24 cellular contexts compared by ENCODE assay signal in genomic region chr6:137000825-137001224, GRCh38. TPM values are rescaled to one million over a fixed set of nuclear protein-coding genes. Genes with fewer than 3 reads are reported as not detected.
DNase-seq lines count a peak whose midpoint lies in the region; ATAC-seq and TF ChIP-seq lines count a peak whose summit lies in the region.
"Had no signal": no experiment of that assay in that cellular context is flagged by ENCODE, and none has a peak within 500 bp of the region (broad histone marks: within the 10 kb centered on the region; RNA-seq: fewer than 3 reads in every experiment).

No MANE protein-coding gene starts in this region.

- TF ChIP-seq CTCF in MCF 10A (IDR thresholded peaks at IDR 0.05; ENCODE audit: unreplicated experiment) (no peak), breast epithelium (IDR thresholded peaks at IDR 0.05) (no peak), WTC11 (IDR thresholded peaks at IDR 0.05) (no peak), hepatocyte (IDR thresholded peaks at IDR 0.05; ENCODE audit: poor library complexity) (no peak)

- CTCF ChIA-PET in MCF 10A (lab: Yijun Ruan, JAX) (no interaction called here), WTC11 (lab: Charles Lee) (no interaction called here)

- no peaks in the 10 kb centered on the region for H3K79me2 ChIP-seq in hepatocyte

- no peak overlapping the region for H3K4me3 Mint-ChIP-seq in MCF 10A (ENCODE audit: unreplicated experiment)
- peak overlapping the region; percentile 58 for H3K4me3 Mint-ChIP-seq in WTC11
- H3K4me3 Mint-ChIP-seq: activated CD8-positive, alpha-beta T cell treated with anti-CD3 and anti-CD28 coated beads for 36 hours; CD8-positive, alpha-beta T cell; stimulated activated naive CD8-positive, alpha-beta T cell treated with anti-CD3 and anti-CD28 coated beads, Interleukin-15, amount 100 ng/mL, for 72 hours had no signal

- TF ChIP-seq POLR2A in breast epithelium (IDR thresholded peaks at IDR 0.05): no peak

- no peak overlapping the region for H2AFZ ChIP-seq in hepatocyte

- DNase-seq in MCF 10A (ENCODE audit: unreplicated experiment): peak; percentile 25
- DNase-seq in breast epithelium (ENCODE audit: low spot score in 2 of 2): no peak
- no peak for DNase-seq in WTC11 (ENCODE audit: low spot score)
- DNase-seq in hepatocyte (ENCODE audit: low spot score): no peak
- no peak for DNase-seq in NCI-H1417 (lab: John Stamatoyannopoulos, UW)
- DNase-seq in GOT3 (lab: John Stamatoyannopoulos, UW): no peak
- DNase-seq in inferior parietal cortex (ENCODE audit: extremely low spot score): no peak
- DNase-seq in activated CD4-positive, alpha-beta T cell treated with anti-CD3 and anti-CD28 coated beads for 48 hours: no peak
- DNase-seq: 8988T; activated CD8-positive, alpha-beta T cell treated with anti-CD3 and anti-CD28 coated beads for 36 hours; adrenal gland; AML-193; CD8-positive, alpha-beta T cell; islet precursor cell; KBM-7; MV-4-11; NCI-H1694 treated with DMSO at 0.1 percent for 48 hours; NCI-H2171 treated with DMSO at 0.1 percent for 48 hours; NCI-H526; stimulated activated CD4-positive, alpha-beta T cell treated with anti-CD3 and anti-CD28 coated beads, Interleukin-2, amount 100 ng/mL, for 48 hours; stimulated activated naive CD8-positive, alpha-beta T cell treated with anti-CD3 and anti-CD28 coated beads, Interleukin-15, amount 100 ng/mL, for 72 hours; tibial artery had no signal

- POLR2A ChIA-PET in MCF 10A (lab: Yijun Ruan, JAX): no interaction called here
- POLR2A ChIA-PET in WTC11 (lab: Charles Lee): no interaction called here

- H3K4me1 Mint-ChIP-seq in MCF 10A (ENCODE audit: insufficient read depth, unreplicated experiment): peaks cover 23% of the 10 kb centered on the region
- peaks cover 44% of the 10 kb centered on the region for H3K4me1 Mint-ChIP-seq in WTC11
- H3K4me1 Mint-ChIP-seq: stimulated activated naive CD8-positive, alpha-beta T cell treated with anti-CD3 and anti-CD28 coated beads, Interleukin-15, amount 100 ng/mL, for 72 hours had no signal

- H3K27ac ChIP-seq in breast epithelium (no peak overlapping the region), hepatocyte (peak overlapping the region; percentile 49)
- H3K27ac ChIP-seq: adrenal gland, neutrophil, tibial artery had no signal

- H3K27me3 ChIP-seq in breast epithelium (no peaks in the 10 kb centered on the region), hepatocyte (no peaks in the 10 kb centered on the region)
- H3K27me3 ChIP-seq: adrenal gland had no signal

- H3K27ac Mint-ChIP-seq in MCF 10A (ENCODE audit: low read depth, unreplicated experiment) (no peak overlapping the region), WTC11 (no peak overlapping the region)
- H3K27ac Mint-ChIP-seq: activated CD8-positive, alpha-beta T cell treated with anti-CD3 and anti-CD28 coated beads for 36 hours; CD8-positive, alpha-beta T cell; stimulated activated naive CD8-positive, alpha-beta T cell treated with anti-CD3 and anti-CD28 coated beads, Interleukin-15, amount 100 ng/mL, for 72 hours had no signal

- no peak overlapping the region for H3K4me3 ChIP-seq in breast epithelium
- no peak overlapping the region for H3K4me3 ChIP-seq in hepatocyte
- H3K4me3 ChIP-seq: adrenal gland, tibial artery had no signal

- no peaks in the 10 kb centered on the region for H3K9me2 ChIP-seq in hepatocyte (replicated peaks; ENCODE audit: insufficient read depth)

- H3K4me2 ChIP-seq in hepatocyte: no peak overlapping the region

- intact Hi-C loops in MCF 10A (cut with micrococcal nuclease) (no loop called here), breast epithelium (cut with DNase I; ENCODE audit: low total_unique reads) (no loop called here)

- H3K9me3 Mint-ChIP-seq in MCF 10A (ENCODE audit: unreplicated experiment): no peaks in the 10 kb centered on the region
- 0 out of 2 replicates have a peak, but pooled peaks cover 3% of the 10 kb centered on the region for H3K9me3 Mint-ChIP-seq in WTC11
- H3K9me3 Mint-ChIP-seq: activated CD8-positive, alpha-beta T cell treated with anti-CD3 and anti-CD28 coated beads for 36 hours; CD8-positive, alpha-beta T cell; stimulated activated naive CD8-positive, alpha-beta T cell treated with anti-CD3 and anti-CD28 coated beads, Interleukin-15, amount 100 ng/mL, for 72 hours had no signal

- no peaks in the 10 kb centered on the region for H4K20me1 ChIP-seq in hepatocyte (ENCODE audit: insufficient read depth, poor library complexity, severe bottlenecking)

- no TSS peak for BruUV-seq in MCF 10A (replicated peaks; lab: Mats Ljungman, UMichigan)

- H3K36me3 Mint-ChIP-seq in MCF 10A (ENCODE audit: insufficient read depth, unreplicated experiment) (no peaks in the 10 kb centered on the region), WTC11 (no peaks in the 10 kb centered on the region)
- H3K36me3 Mint-ChIP-seq: CD8-positive, alpha-beta T cell had no signal

- 59% methylated on average over 3 of the region's 3 CpGs for WGBS in hepatocyte (ENCODE audit: low lambda C conversion rate, missing lambda C conversion rate)

- H3K4me1 ChIP-seq in breast epithelium (no peaks in the 10 kb centered on the region), hepatocyte (ENCODE audit: insufficient read depth) (no peaks in the 10 kb centered on the region)
- H3K4me1 ChIP-seq: adrenal gland, tibial artery had no signal

- no peaks in the 10 kb centered on the region for H3K27me3 Mint-ChIP-seq in MCF 10A (ENCODE audit: insufficient read depth, unreplicated experiment)
- H3K27me3 Mint-ChIP-seq in WTC11 (ENCODE audit: low read depth): peaks cover 6% of the 10 kb centered on the region

- no peak for ATAC-seq in WTC11
- ATAC-seq: activated CD8-positive, alpha-beta T cell treated with anti-CD3 and anti-CD28 coated beads for 36 hours; CD8-positive, alpha-beta T cell; Right ventricle myocardium inferior; stimulated activated naive CD8-positive, alpha-beta T cell treated with anti-CD3 and anti-CD28 coated beads, Interleukin-15, amount 100 ng/mL, for 72 hours had no signal

- H3K36me3 ChIP-seq in breast epithelium: no peaks in the 10 kb centered on the region
- no peaks in the 10 kb centered on the region for H3K36me3 ChIP-seq in hepatocyte (replicated peaks; ENCODE audit: insufficient read depth, low read depth)
- H3K36me3 ChIP-seq: adrenal gland, neutrophil had no signal

- H3K9me3 ChIP-seq in breast epithelium (no peaks in the 10 kb centered on the region), hepatocyte (ENCODE audit: low read depth) (no peaks in the 10 kb centered on the region)
- H3K9me3 ChIP-seq: adrenal gland, neutrophil, tibial artery had no signal

TF ChIP-seq in WTC11, 78 proteins besides CTCF, POLR2A, EP300 and RAD21:
- no peak for TF ChIP-seq PREB (CRISPR knock-in tag; IDR thresholded peaks at IDR 0.05; ENCODE audit: borderline replicate concordance)
- no peak for TF ChIP-seq NR1H2 (CRISPR knock-in tag; IDR thresholded peaks at IDR 0.05)
- TF ChIP-seq ZNF219 (CRISPR knock-in tag; IDR thresholded peaks at IDR 0.05; ENCODE audit: borderline replicate concordance): no peak
- no peak for TF ChIP-seq NR3C1 (CRISPR knock-in tag; conservative IDR thresholded peaks at IDR 0.05; ENCODE audit: low read depth)
- no peak for TF ChIP-seq ZNF416 (CRISPR knock-in tag; IDR thresholded peaks at IDR 0.05)
- no peak for TF ChIP-seq ZNF317 (CRISPR knock-in tag; IDR thresholded peaks at IDR 0.05; ENCODE audit: borderline replicate concordance, low read depth)
- no peak for TF ChIP-seq E2F1 (CRISPR knock-in tag; IDR thresholded peaks at IDR 0.05)
- no peak for TF ChIP-seq RORB (CRISPR knock-in tag; IDR thresholded peaks at IDR 0.05)
- no peak for TF ChIP-seq NR2C2 (CRISPR knock-in tag; IDR thresholded peaks at IDR 0.05)
- no peak for TF ChIP-seq GRHL2 (CRISPR knock-in tag; IDR thresholded peaks at IDR 0.05; ENCODE audit: insufficient replicate concordance, severe bottlenecking)
- TF ChIP-seq MAX (CRISPR knock-in tag; IDR thresholded peaks at IDR 0.05): no peak
- TF ChIP-seq SMAD4 (CRISPR knock-in tag; IDR thresholded peaks at IDR 0.05): no peak

RNA-seq across cellular contexts. Expression of gene IL20RA, which starts 43.9 kb away (rescaled TPM):
- total RNA-seq in MCF 10A (2022) (0.23 and 0.37 TPM in 2 replicates), breast epithelium (10 to 100 TPM in 2 of 3 donors, 1 to 10 TPM in 1; 1.6 to 69.8 (median 49.2) TPM), WTC11 (2021) (0.78 to 1.3 TPM (median 1.2 TPM) in 3 replicates), hepatocyte (0.32 and 0.63 TPM in 2 replicates)
- 0.52 TPM in 1 of 2 replicates, not detected in the other for polyA plus RNA-seq in hepatocyte
- total RNA-seq: activated CD8-positive, alpha-beta T cell treated with anti-CD3 and anti-CD28 coated beads for 36 hours; CD8-positive, alpha-beta T cell had no signal
